In genomic region chr10:73772280-73773151, GRCh38 we compare ENCODE assay signal across 1 cellular context.
TF ChIP-seq lines count a peak whose summit lies in the region.

No MANE protein-coding gene starts in this region.

TF ChIP-seq in K562, 482 proteins besides CTCF, POLR2A, EP300 and RAD21 (continued from another document and continues in another):
- peak; percentile 79 for TF ChIP-seq THAP7 (CRISPR knock-in tag; IDR thresholded peaks at IDR 0.05)
- TF ChIP-seq CTBP1 (IDR thresholded peaks at IDR 0.05; ENCODE audit: borderline replicate concordance) = peak; percentile 100
- no peak for TF ChIP-seq NR2F6 (CRISPR knock-in tag; IDR thresholded peaks at IDR 0.05)
- peak; percentile 94 for TF ChIP-seq U2AF1 (optimal IDR thresholded peaks at IDR 0.05; ENCODE audit: low read depth, low read length)
- TF ChIP-seq E2F3 (CRISPR knock-in tag; IDR thresholded peaks at IDR 0.05) = peak; percentile 80
- TF ChIP-seq CC2D1A (IDR thresholded peaks at IDR 0.05) = no peak
- TF ChIP-seq RCOR1 (IDR thresholded peaks at IDR 0.05; ENCODE audit: borderline replicate concordance in 1 of 2, low read depth in 2 of 2, low read length in 2 of 2) = peak in 1 of 2 experiments; percentile 7; a peak in 1 of 4 replicates
- peak; percentile 59; the same call in 1 of the 2 replicates for TF ChIP-seq KHSRP (IDR thresholded peaks at IDR 0.05)
- TF ChIP-seq CAMTA2 (CRISPR knock-in tag; conservative IDR thresholded peaks at IDR 0.05) = peak; percentile 88
- 0 out of 2 replicates have a peak, but pooled peaks have one; percentile 32 for TF ChIP-seq CEBPZ (IDR thresholded peaks at IDR 0.05; ENCODE audit: borderline replicate concordance, low read depth, low read length)
- peak; percentile 55 for TF ChIP-seq ZNF143 (CRISPR knock-in tag; IDR thresholded peaks at IDR 0.05)
- TF ChIP-seq, protein P1, sequence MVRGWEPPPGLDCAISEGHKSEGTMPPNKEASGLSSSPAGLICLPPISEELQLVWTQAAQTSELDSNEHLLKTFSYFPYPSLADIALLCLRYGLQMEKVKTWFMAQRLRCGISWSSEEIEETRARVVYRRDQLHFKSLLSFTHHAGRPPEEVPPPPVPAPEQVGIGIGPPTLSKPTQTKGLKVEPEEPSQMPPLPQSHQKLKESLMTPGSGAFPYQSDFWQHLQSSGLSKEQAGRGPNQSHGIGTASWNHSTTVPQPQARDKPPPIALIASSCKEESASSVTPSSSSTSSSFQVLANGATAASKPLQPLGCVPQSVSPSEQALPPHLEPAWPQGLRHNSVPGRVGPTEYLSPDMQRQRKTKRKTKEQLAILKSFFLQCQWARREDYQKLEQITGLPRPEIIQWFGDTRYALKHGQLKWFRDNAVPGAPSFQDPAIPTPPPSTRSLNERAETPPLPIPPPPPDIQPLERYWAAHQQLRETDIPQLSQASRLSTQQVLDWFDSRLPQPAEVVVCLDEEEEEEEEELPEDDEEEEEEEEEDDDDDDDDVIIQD (CRISPR knock-in tag; IDR thresholded peaks at IDR 0.05) = 0 out of 2 replicates have a peak, but pooled peaks have one; percentile 11
- TF ChIP-seq TEAD4 (IDR thresholded peaks at IDR 0.05; ENCODE audit: low read length) = peak; percentile 5
- TF ChIP-seq TEAD4 (CRISPR knock-in tag; IDR thresholded peaks at IDR 0.05; ENCODE audit: borderline replicate concordance) = peak; percentile 62; the same call in 1 of the 2 replicates
- peak; percentile 26; the same call in 1 of the 2 replicates for TF ChIP-seq ESRRA (IDR thresholded peaks at IDR 0.05; ENCODE audit: borderline replicate concordance, low read depth)
- TF ChIP-seq FOXK2 (conservative IDR thresholded peaks at IDR 0.05 in 1 of 2, IDR thresholded peaks at IDR 0.05 in 1 of 2; ENCODE audit: low read depth in 2 of 2) = peak in 1 of 2 experiments; percentile 8; a peak in 1 of 4 replicates
- peak; percentile 82 for TF ChIP-seq GMEB1 (CRISPR knock-in tag; IDR thresholded peaks at IDR 0.05)
- peak; percentile 98 for TF ChIP-seq SUPT5H (IDR thresholded peaks at IDR 0.05)
- peak; percentile 23; the same call in 1 of the 2 replicates for TF ChIP-seq CEBPG (CRISPR knock-in tag; IDR thresholded peaks at IDR 0.05)
- no peak for TF ChIP-seq CEBPG (tag; conservative IDR thresholded peaks at IDR 0.05 in 1 of 2, IDR thresholded peaks at IDR 0.05 in 1 of 2)
- TF ChIP-seq, protein P2, sequence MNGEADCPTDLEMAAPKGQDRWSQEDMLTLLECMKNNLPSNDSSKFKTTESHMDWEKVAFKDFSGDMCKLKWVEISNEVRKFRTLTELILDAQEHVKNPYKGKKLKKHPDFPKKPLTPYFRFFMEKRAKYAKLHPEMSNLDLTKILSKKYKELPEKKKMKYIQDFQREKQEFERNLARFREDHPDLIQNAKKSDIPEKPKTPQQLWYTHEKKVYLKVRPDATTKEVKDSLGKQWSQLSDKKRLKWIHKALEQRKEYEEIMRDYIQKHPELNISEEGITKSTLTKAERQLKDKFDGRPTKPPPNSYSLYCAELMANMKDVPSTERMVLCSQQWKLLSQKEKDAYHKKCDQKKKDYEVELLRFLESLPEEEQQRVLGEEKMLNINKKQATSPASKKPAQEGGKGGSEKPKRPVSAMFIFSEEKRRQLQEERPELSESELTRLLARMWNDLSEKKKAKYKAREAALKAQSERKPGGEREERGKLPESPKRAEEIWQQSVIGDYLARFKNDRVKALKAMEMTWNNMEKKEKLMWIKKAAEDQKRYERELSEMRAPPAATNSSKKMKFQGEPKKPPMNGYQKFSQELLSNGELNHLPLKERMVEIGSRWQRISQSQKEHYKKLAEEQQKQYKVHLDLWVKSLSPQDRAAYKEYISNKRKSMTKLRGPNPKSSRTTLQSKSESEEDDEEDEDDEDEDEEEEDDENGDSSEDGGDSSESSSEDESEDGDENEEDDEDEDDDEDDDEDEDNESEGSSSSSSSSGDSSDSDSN (IDR thresholded peaks at IDR 0.05; ENCODE audit: borderline replicate concordance in 1 of 2, low read depth in 2 of 2, low read length in 2 of 2) = peak; percentile 4 to 79; a peak in 2 of 4 replicates
- peak; percentile 93 for TF ChIP-seq POLR2G (IDR thresholded peaks at IDR 0.05; ENCODE audit: low read depth, low read length)
- 0 out of 2 replicates have a peak, but pooled peaks have one; percentile 5 for TF ChIP-seq RHOXF2B (CRISPR knock-in tag; conservative IDR thresholded peaks at IDR 0.05)
- TF ChIP-seq, protein P3, sequence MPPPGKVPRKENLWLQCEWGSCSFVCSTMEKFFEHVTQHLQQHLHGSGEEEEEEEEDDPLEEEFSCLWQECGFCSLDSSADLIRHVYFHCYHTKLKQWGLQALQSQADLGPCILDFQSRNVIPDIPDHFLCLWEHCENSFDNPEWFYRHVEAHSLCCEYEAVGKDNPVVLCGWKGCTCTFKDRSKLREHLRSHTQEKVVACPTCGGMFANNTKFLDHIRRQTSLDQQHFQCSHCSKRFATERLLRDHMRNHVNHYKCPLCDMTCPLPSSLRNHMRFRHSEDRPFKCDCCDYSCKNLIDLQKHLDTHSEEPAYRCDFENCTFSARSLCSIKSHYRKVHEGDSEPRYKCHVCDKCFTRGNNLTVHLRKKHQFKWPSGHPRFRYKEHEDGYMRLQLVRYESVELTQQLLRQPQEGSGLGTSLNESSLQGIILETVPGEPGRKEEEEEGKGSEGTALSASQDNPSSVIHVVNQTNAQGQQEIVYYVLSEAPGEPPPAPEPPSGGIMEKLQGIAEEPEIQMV (tag; conservative IDR thresholded peaks at IDR 0.05; ENCODE audit: low read depth) = peak; percentile 69; the same call in 1 of the 2 replicates
- TF ChIP-seq TOE1 (IDR thresholded peaks at IDR 0.05; ENCODE audit: borderline replicate concordance) = no peak; the same call in 1 of the 2 replicates
- TF ChIP-seq TOE1 (CRISPR knock-in tag; IDR thresholded peaks at IDR 0.05; ENCODE audit: borderline replicate concordance, low read depth) = no peak; the same call in 1 of the 2 replicates
- no peak for TF ChIP-seq ZNF197 (CRISPR knock-in tag; IDR thresholded peaks at IDR 0.05; ENCODE audit: low read depth)
- TF ChIP-seq HNRNPK (IDR thresholded peaks at IDR 0.05; ENCODE audit: low read depth, low read length, poor library complexity, severe bottlenecking) = peak; percentile 77
- TF ChIP-seq HDAC8 (tag; IDR thresholded peaks at IDR 0.05) = peak; percentile 37; the same call in 1 of the 2 replicates
- TF ChIP-seq ETS2 (tag; IDR thresholded peaks at IDR 0.05; ENCODE audit: borderline replicate concordance, poor library complexity, severe bottlenecking) = no peak
- peak; percentile 62 to 84; a peak in 1 of 4 replicates for TF ChIP-seq TEAD1 (CRISPR knock-in tag; IDR thresholded peaks at IDR 0.05)
- peak; percentile 70 for TF ChIP-seq ATF7 (IDR thresholded peaks at IDR 0.05)
- peak; percentile 85; the same call in 1 of the 2 replicates for TF ChIP-seq ZNF583 (CRISPR knock-in tag; IDR thresholded peaks at IDR 0.05)
- TF ChIP-seq, protein P4, sequence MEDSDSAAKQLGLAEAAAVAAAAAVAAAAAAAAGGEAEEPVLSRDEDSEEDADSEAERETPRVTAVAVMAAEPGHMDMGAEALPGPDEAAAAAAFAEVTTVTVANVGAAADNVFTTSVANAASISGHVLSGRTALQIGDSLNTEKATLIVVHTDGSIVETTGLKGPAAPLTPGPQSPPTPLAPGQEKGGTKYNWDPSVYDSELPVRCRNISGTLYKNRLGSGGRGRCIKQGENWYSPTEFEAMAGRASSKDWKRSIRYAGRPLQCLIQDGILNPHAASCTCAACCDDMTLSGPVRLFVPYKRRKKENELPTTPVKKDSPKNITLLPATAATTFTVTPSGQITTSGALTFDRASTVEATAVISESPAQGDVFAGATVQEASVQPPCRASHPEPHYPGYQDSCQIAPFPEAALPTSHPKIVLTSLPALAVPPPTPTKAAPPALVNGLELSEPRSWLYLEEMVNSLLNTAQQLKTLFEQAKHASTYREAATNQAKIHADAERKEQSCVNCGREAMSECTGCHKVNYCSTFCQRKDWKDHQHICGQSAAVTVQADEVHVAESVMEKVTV (CRISPR knock-in tag; IDR thresholded peaks at IDR 0.05) = peak; percentile 12; the same call in 1 of the 2 replicates
- no peak for TF ChIP-seq POU5F1 (IDR thresholded peaks at IDR 0.05; ENCODE audit: borderline replicate concordance, low read depth, low read length, partially characterized antibody)
- peak; percentile 95 for TF ChIP-seq VEZF1 (CRISPR knock-in tag; IDR thresholded peaks at IDR 0.05)
- TF ChIP-seq FUS (optimal IDR thresholded peaks at IDR 0.05; ENCODE audit: low read depth, low read length) = peak; percentile 86
- TF ChIP-seq RREB1 (CRISPR knock-in tag; IDR thresholded peaks at IDR 0.05) = 0 out of 2 replicates have a peak, but pooled peaks have one; percentile 71
- peak; percentile 50 for TF ChIP-seq RNF2 (IDR thresholded peaks at IDR 0.05)
